8 cellular contexts compared by ENCODE assay signal in genomic region chr1:41382531-41383090, GRCh38. TPM values are rescaled to one million over a fixed set of nuclear protein-coding genes. Genes with fewer than 3 reads are reported as not detected.
DNase-seq lines count a peak whose midpoint lies in the region; ATAC-seq, FAIRE-seq and TF ChIP-seq lines count a peak whose summit lies in the region.

No MANE protein-coding gene starts in this region.

- H3K27me3 Mint-ChIP-seq in Calu3 (ENCODE audit: unreplicated experiment) (peaks cover 50% of the 10 kb centered on the region), osteocyte (ENCODE audit: unreplicated experiment) (peaks cover 6% of the 10 kb centered on the region)

- CTCF ChIA-PET in Calu3 (lab: Charles Lee), result interaction anchor here (1.3 to 2.1 kb wide), 2 partner anchors 10 to 22 kb away, joined by 3 to 4 read pairs; no protein-coding TSS in a partner anchor

- H3K27ac Mint-ChIP-seq in Calu3 (ENCODE audit: unreplicated experiment) (no peak overlapping the region), osteocyte (ENCODE audit: unreplicated experiment) (peak overlapping the region; percentile 52)

- H3K36me3 Mint-ChIP-seq in Calu3 (ENCODE audit: insufficient read depth, unreplicated experiment), result peaks cover 19% of the 10 kb centered on the region
- H3K36me3 Mint-ChIP-seq in osteocyte (ENCODE audit: unreplicated experiment), result no peaks in the 10 kb centered on the region

- BruUV-seq in Calu3 (replicated peaks; lab: Mats Ljungman, UMichigan), result no TSS peak

- H3K9me3 Mint-ChIP-seq in Calu3 (ENCODE audit: low read depth, unreplicated experiment) (no peaks in the 10 kb centered on the region), osteocyte (ENCODE audit: unreplicated experiment) (no peaks in the 10 kb centered on the region)

- H3K4me1 Mint-ChIP-seq in Calu3 (ENCODE audit: low read depth, unreplicated experiment), result peaks cover 21% of the 10 kb centered on the region
- peaks cover 28% of the 10 kb centered on the region for H3K4me1 Mint-ChIP-seq in osteocyte (ENCODE audit: unreplicated experiment)

- peak overlapping the region; percentile 67 for H3K4me3 Mint-ChIP-seq in Calu3 (ENCODE audit: low read depth, unreplicated experiment)
- peak overlapping the region; percentile 68 for H3K4me3 Mint-ChIP-seq in osteocyte (ENCODE audit: unreplicated experiment)

- no peak for FAIRE-seq in GM12892 (lab: Jason Lieb, UNC)

- no peak for TF ChIP-seq CTCF in Calu3 (IDR thresholded peaks at IDR 0.05; ENCODE audit: unreplicated experiment)
- TF ChIP-seq CTCF in osteocyte (IDR thresholded peaks at IDR 0.05), result no peak

- ATAC-seq in HG03095 (IDR thresholded peaks at IDR 0.05; ENCODE audit: unreplicated experiment), result no peak
- no peak for ATAC-seq in GM21515 (IDR thresholded peaks at IDR 0.05; ENCODE audit: unreplicated experiment)

- DNase-seq in Calu3 (peak; percentile 55), RPMI7951 (ENCODE audit: low read depth) (peak; percentile 19), fibroblast of peridontal ligament (ENCODE audit: extremely low read depth) (peak; percentile 11), osteocyte (ENCODE audit: extremely low spot score, unreplicated experiment) (no peak), epidermal melanocyte (ENCODE audit: insufficient read length, low spot score) (no peak), GM12892 (ENCODE audit: insufficient read length) (no peak)

- intact Hi-C loops in Calu3 (cut with micrococcal nuclease; ENCODE audit: unreplicated experiment), result no loop called here

- no peak for TF ChIP-seq POLR2A in GM12892 (IDR thresholded peaks at IDR 0.05; ENCODE audit: low read depth, low read length)

RNA-seq across cellular contexts. Expression of gene FOXO6, which starts 21.4 kb away (rescaled TPM):
- total RNA-seq in Calu3 (2022) (0.47 and 1.0 TPM in 2 replicates), osteocyte (0.81 and 0.99 TPM in 2 replicates)
- total RNA-seq in RPMI7951 (2014; rRNA removed; shearing (Covaris generic)), result not detected in 2 replicates
- not detected for polyA plus RNA-seq in GM12892 (2012; ENCODE audit: missing spikeins)

Comparison
In these comparisons a context has a peak if more than half of its experiments do, and no peak if none do; other contexts are left out.
1. DNase-seq: peak in Calu3 (single experiment), RPMI7951 (single experiment) and fibroblast of peridontal ligament (single experiment); none in osteocyte (single experiment), epidermal melanocyte (single experiment) and GM12892 (single experiment).